In genomic region chr6:89505847-89506246, GRCh38 we compare ENCODE assay signal across 19 cellular contexts.
"Had no signal": no experiment of that assay in that cellular context is flagged by ENCODE, and none has a peak within 500 bp of the region (broad histone marks: within the 10 kb centered on the region; RNA-seq: fewer than 3 reads in every experiment).

No MANE protein-coding gene starts in this region.

- DNase-seq: dermis blood vessel endothelial cell; dorsolateral prefrontal cortex; effector CD4-positive, alpha-beta T cell; effector memory CD4-positive, alpha-beta T cell; esophagus squamous epithelium; foreskin fibroblast; foreskin melanocyte; heart left ventricle; hippocampal formation; left cardiac atrium; left lung; left ventricle myocardium superior; lower lobe of right lung; mesenchymal stem cell; mucosa of descending colon; naive B cell had no signal

- H3K36me3 Mint-ChIP-seq: mesothelial cell of epicardium, naive B cell had no signal

- H3K27ac ChIP-seq: coronary artery, dorsolateral prefrontal cortex, esophagus squamous epithelium, gastroesophageal sphincter, heart left ventricle, lower lobe of right lung had no signal

- H3K27ac Mint-ChIP-seq: mesothelial cell of epicardium, naive B cell had no signal

- H3K4me1 ChIP-seq: gastroesophageal sphincter had no signal

- H3K9me3 ChIP-seq: esophagus squamous epithelium, gastroesophageal sphincter, heart left ventricle, left lung, lower lobe of right lung, mucosa of descending colon had no signal

- H3K27me3 Mint-ChIP-seq: naive B cell had no signal

- H3K27me3 ChIP-seq: dorsolateral prefrontal cortex, esophagus squamous epithelium, gastroesophageal sphincter, heart left ventricle, left lung had no signal

- H3K4me3 Mint-ChIP-seq: mesothelial cell of epicardium, naive B cell had no signal

- H3K9me3 Mint-ChIP-seq: mesothelial cell of epicardium, naive B cell had no signal

- H3K4me3 ChIP-seq: coronary artery, dorsolateral prefrontal cortex, esophagus squamous epithelium, gastroesophageal sphincter, heart left ventricle, left lung, lower lobe of right lung, mucosa of descending colon had no signal

- H3K36me3 ChIP-seq: esophagus squamous epithelium, gastroesophageal sphincter, heart left ventricle, left lung, lower lobe of right lung had no signal

- ATAC-seq: gastroesophageal sphincter, heart left ventricle, left cardiac atrium, left lung, left ventricle myocardium superior, lower lobe of right lung, mucosa of descending colon had no signal
